19 cellular contexts compared by ENCODE assay signal in the genomic region with DNA sequence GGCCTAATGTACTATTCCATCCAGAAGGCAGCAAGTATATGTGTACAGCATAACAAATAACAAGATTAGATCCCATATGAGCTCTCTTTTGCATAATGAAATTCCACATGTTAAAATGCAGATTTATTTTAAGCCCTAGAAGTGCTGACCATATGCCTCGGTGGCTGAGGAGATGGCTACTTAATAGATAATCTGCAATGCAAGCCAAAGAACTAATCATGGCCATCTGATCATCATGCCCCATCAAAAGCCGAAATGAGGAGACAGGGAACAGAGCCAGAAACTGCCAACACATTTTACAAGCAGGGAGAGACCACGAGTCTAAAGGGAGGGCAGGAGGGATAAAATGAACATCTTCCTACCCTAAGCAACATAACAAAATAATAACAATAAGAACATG.
"Had no signal": no experiment of that assay in that cellular context is flagged by ENCODE, and none has a peak within 500 bp of the region (broad histone marks: within the 10 kb centered on the region; RNA-seq: fewer than 3 reads in every experiment).

No MANE protein-coding gene starts in this region.

- H3K9me3 Mint-ChIP-seq: dendritic cell treated with granulocyte-macrophage colony-stimulating factor and Interleukin-4, amounts not matched to agents 40 ng/mL and 50 ng/mL, for 4 days had no signal

- H3K27me3 Mint-ChIP-seq: dendritic cell treated with granulocyte-macrophage colony-stimulating factor and Interleukin-4, amounts not matched to agents 40 ng/mL and 50 ng/mL, for 4 days; effector memory CD8-positive, alpha-beta T cell; naive B cell had no signal

- H3K27ac Mint-ChIP-seq: dendritic cell treated with granulocyte-macrophage colony-stimulating factor and Interleukin-4, amounts not matched to agents 40 ng/mL and 50 ng/mL, for 4 days; effector memory CD8-positive, alpha-beta T cell; naive B cell had no signal

- H3K4me3 Mint-ChIP-seq: dendritic cell treated with granulocyte-macrophage colony-stimulating factor and Interleukin-4, amounts not matched to agents 40 ng/mL and 50 ng/mL, for 4 days; effector memory CD8-positive, alpha-beta T cell; naive B cell had no signal

- H3K4me1 ChIP-seq: esophagus muscularis mucosa, foreskin keratinocyte, right atrium auricular region had no signal

- H3K4me3 ChIP-seq: esophagus muscularis mucosa, right atrium auricular region, sigmoid colon, skin epidermis, stomach, thoracic aorta had no signal

- DNase-seq: effector memory CD8-positive, alpha-beta T cell; foreskin keratinocyte; head of caudate nucleus; hippocampal formation; mesendoderm; naive B cell; posterior cingulate gyrus; sigmoid colon; stimulated activated naive CD4-positive, alpha-beta T cell; stomach; trophoblast cell had no signal

- H3K36me3 Mint-ChIP-seq: naive B cell had no signal

- H3K27ac ChIP-seq: epithelial cell of prostate, esophagus muscularis mucosa, foreskin keratinocyte, neutrophil, right atrium auricular region, sigmoid colon, skin epidermis, stomach, thoracic aorta had no signal

- H3K9me3 ChIP-seq: esophagus muscularis mucosa, neutrophil, right atrium auricular region, sigmoid colon, stomach, thoracic aorta had no signal

- H3K36me3 ChIP-seq: esophagus muscularis mucosa, neutrophil, right atrium auricular region, sigmoid colon, stomach, thoracic aorta had no signal

- H3K27me3 ChIP-seq: esophagus muscularis mucosa, foreskin keratinocyte, neutrophil, right atrium auricular region, sigmoid colon, stomach had no signal

- FAIRE-seq: colon had no signal

- H3K4me1 Mint-ChIP-seq: naive B cell had no signal
